In genomic region chr10:49827297-49827696, GRCh38 we compare ENCODE assay signal across 16 cellular contexts.
DNase-seq lines count a peak whose midpoint lies in the region; ATAC-seq and TF ChIP-seq lines count a peak whose summit lies in the region.
"Had no signal": no experiment of that assay in that cellular context is flagged by ENCODE, and none has a peak within 500 bp of the region (broad histone marks: within the 10 kb centered on the region; RNA-seq: fewer than 3 reads in every experiment).

No MANE protein-coding gene starts in this region.

- H3K4me3 ChIP-seq in endodermal cell (ENCODE audit: low read length) = no peak overlapping the region
- no peak overlapping the region for H3K4me3 ChIP-seq in smooth muscle cell
- H3K4me3 ChIP-seq: dorsolateral prefrontal cortex had no signal

- H3K27me3 ChIP-seq in endodermal cell (ENCODE audit: control insufficient read depth, insufficient read depth, low read length, poor library complexity, severe bottlenecking) = no peaks in the 10 kb centered on the region
- no peaks in the 10 kb centered on the region for H3K27me3 ChIP-seq in smooth muscle cell (ENCODE audit: low read depth)
- H3K27me3 ChIP-seq: dorsolateral prefrontal cortex had no signal

- H3K9me3 Mint-ChIP-seq in endodermal cell = peaks cover 5% of the 10 kb centered on the region
- H3K9me3 Mint-ChIP-seq: T-helper 1 cell treated with Interleukin-12 subunit alpha and Interleukin-12 subunit beta and Interleukin-4 antibody, amounts not matched to agents 30 μg/mL and 1 μg/mL, for 36 hours had no signal

- no peak overlapping the region for H3K4me3 Mint-ChIP-seq in endodermal cell
- H3K4me3 Mint-ChIP-seq: T-helper 1 cell treated with Interleukin-12 subunit alpha and Interleukin-12 subunit beta and Interleukin-4 antibody, amounts not matched to agents 30 μg/mL and 1 μg/mL, for 36 hours had no signal

- peaks cover 12% of the 10 kb centered on the region for H3K4me1 Mint-ChIP-seq in endodermal cell

- 88 to 97% methylated on average over 1 to 3 of the region's 3 CpGs for WGBS in endodermal cell (ENCODE audit: insufficient coverage in 1 of 2, insufficient read length in 1 of 2), 2 experiments
- 96% methylated on average over 3 of the region's 3 CpGs for WGBS in smooth muscle cell (ENCODE audit: low lambda C conversion rate)

- DNase-seq in endodermal cell (no peak), smooth muscle cell (lab: John Stamatoyannopoulos, UW; ENCODE audit: unreplicated experiment) (no peak), OCI-M2 (lab: John Stamatoyannopoulos, UW; ENCODE audit: unreplicated experiment) (no peak)
- DNase-seq in effector CD8-positive, alpha-beta T cell (lab: John Stamatoyannopoulos, UW) = no peak
- DNase-seq: dorsolateral prefrontal cortex; KBM-7; NCI-H1092; NCI-H524 treated with DMSO at 0.1 percent for 48 hours; SHP77; stimulated activated CD4-positive, alpha-beta T cell treated with anti-CD3 and anti-CD28 coated beads, Interleukin-1b, Interleukin-23, amount 100 ng/mL, for 48 hours had no signal

- H4K20me1 ChIP-seq in smooth muscle cell (ENCODE audit: low read depth) = no peaks in the 10 kb centered on the region

- H3K27me3 Mint-ChIP-seq in endodermal cell (ENCODE audit: insufficient read depth) = no peaks in the 10 kb centered on the region

- TF ChIP-seq CTCF in endodermal cell (conservative IDR thresholded peaks at IDR 0.05) (no peak), smooth muscle cell (IDR thresholded peaks at IDR 0.05; ENCODE audit: borderline replicate concordance, insufficient read depth, poor library complexity, severe bottlenecking) (no peak)

- H3F3A ChIP-seq in smooth muscle cell (ENCODE audit: low read depth) = no peaks in the 10 kb centered on the region

- no peak overlapping the region for H3K9ac ChIP-seq in endodermal cell (ENCODE audit: extremely low read depth, low read length, poor library complexity, severe bottlenecking)
- H3K9ac ChIP-seq in smooth muscle cell (ENCODE audit: low read depth) = no peak overlapping the region

- H3K79me2 ChIP-seq in smooth muscle cell (ENCODE audit: low read depth) = no peaks in the 10 kb centered on the region

- H3K27ac ChIP-seq in endodermal cell (ENCODE audit: low read depth, low read length) (no peak overlapping the region), smooth muscle cell (ENCODE audit: low read depth) (peak overlapping the region; percentile 44)
- H3K27ac ChIP-seq: dorsolateral prefrontal cortex had no signal

- ATAC-seq in GM19023 (IDR thresholded peaks at IDR 0.05; ENCODE audit: unreplicated experiment) (peak; percentile 50), HG03442 (IDR thresholded peaks at IDR 0.05; ENCODE audit: unreplicated experiment) (peak; percentile 45), HG03095 (IDR thresholded peaks at IDR 0.05; ENCODE audit: unreplicated experiment) (no peak), GM19467 (IDR thresholded peaks at IDR 0.05; ENCODE audit: unreplicated experiment) (no peak)
- ATAC-seq: esophagus mucosa had no signal

- H3K4me1 ChIP-seq in endodermal cell (ENCODE audit: control insufficient read depth, insufficient read depth, low read length) (no peaks in the 10 kb centered on the region), smooth muscle cell (ENCODE audit: low read depth) (peaks cover 17% of the 10 kb centered on the region)

- peak overlapping the region; percentile 44 for H3K27ac Mint-ChIP-seq in endodermal cell
- H3K27ac Mint-ChIP-seq: T-helper 1 cell treated with Interleukin-12 subunit alpha and Interleukin-12 subunit beta and Interleukin-4 antibody, amounts not matched to agents 30 μg/mL and 1 μg/mL, for 36 hours had no signal

- H3K36me3 ChIP-seq in endodermal cell (ENCODE audit: control insufficient read depth, insufficient read depth, low read length) = peaks cover 59% of the 10 kb centered on the region
- H3K36me3 ChIP-seq in smooth muscle cell (ENCODE audit: low read depth) = no peaks in the 10 kb centered on the region

- no peak overlapping the region for H2AFZ ChIP-seq in smooth muscle cell (ENCODE audit: low read depth)

- no peak overlapping the region for H3K4me2 ChIP-seq in smooth muscle cell

- H3K9me3 ChIP-seq in endodermal cell (ENCODE audit: control insufficient read depth, low read length) (peaks cover 5% of the 10 kb centered on the region), smooth muscle cell (replicated peaks; ENCODE audit: low read depth) (no peaks in the 10 kb centered on the region)

- peaks cover 56% of the 10 kb centered on the region for H3K36me3 Mint-ChIP-seq in endodermal cell (ENCODE audit: low read depth)

Comparison
In these comparisons a context has a peak if more than half of its experiments do, and no peak if none do; other contexts are left out.
1. ATAC-seq: peak in GM19023 (single experiment) and HG03442 (single experiment); none in HG03095 (single experiment) and GM19467 (single experiment).